In the genomic region with DNA sequence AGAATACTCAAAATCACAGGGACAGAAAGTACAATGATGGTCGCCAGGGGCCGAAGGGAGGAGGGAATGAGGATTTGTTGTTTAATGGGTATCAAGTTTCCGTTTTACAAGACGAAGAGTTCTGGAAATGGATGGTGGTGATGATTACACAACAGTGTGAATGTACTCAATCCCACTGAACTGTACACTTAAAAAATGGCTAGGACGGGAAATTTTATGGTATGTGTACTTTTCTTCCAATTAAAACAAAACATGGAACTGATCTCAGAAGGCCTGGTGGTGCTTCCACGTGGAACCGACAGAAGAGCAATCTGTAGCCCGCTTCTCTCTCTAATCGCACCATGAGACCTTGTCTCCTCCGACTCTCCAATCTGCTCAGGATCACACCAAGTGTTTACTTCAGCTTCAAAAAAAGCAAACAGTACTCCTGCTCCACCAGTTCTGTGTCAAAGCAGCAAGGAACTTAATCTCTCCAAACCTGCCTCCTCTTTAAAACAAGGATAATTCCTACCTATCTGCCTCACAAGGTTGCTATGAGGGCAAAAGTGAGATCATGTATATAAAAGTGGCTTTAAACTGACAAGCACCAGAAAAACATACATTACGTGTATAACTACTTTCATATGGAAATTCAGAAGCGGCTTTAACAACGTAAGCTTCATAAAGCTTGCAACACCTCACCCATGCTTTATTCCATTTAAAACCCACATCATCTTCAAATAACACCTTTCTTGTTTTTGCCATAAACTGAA, we compare ENCODE assay signal across 1 cellular context.
TF ChIP-seq lines count a peak whose summit lies in the region.

No MANE protein-coding gene starts in this region.

TF ChIP-seq in HEK293, 187 proteins besides CTCF, POLR2A, EP300 and RAD21 (continued from another document):
- TF ChIP-seq ZNF654 (tag by site-specific recombination; IDR thresholded peaks at IDR 0.05; ENCODE audit: low read depth) (no peak), ZNF558 (tag by site-specific recombination; IDR thresholded peaks at IDR 0.05) (peak; percentile 32; the same call in 1 of the 2 replicates), ZNF561 (tag by site-specific recombination; IDR thresholded peaks at IDR 0.05; ENCODE audit: borderline replicate concordance) (0 out of 2 replicates have a peak, but pooled peaks have one; percentile 32), WT1 (tag by site-specific recombination; IDR thresholded peaks at IDR 0.05) (peak; percentile 59; the same call in 1 of the 2 replicates), ZNF302 (tag by site-specific recombination; IDR thresholded peaks at IDR 0.05; ENCODE audit: low read depth) (no peak), ZNF138 (tag by site-specific recombination; IDR thresholded peaks at IDR 0.05; ENCODE audit: borderline replicate concordance) (no peak), ZNF391 (tag by site-specific recombination; IDR thresholded peaks at IDR 0.05; ENCODE audit: borderline replicate concordance, low read depth) (no peak), ZNF830 (tag by site-specific recombination; IDR thresholded peaks at IDR 0.05; ENCODE audit: low read depth) (no peak), ZNF10 (tag by site-specific recombination; IDR thresholded peaks at IDR 0.05) (0 out of 2 replicates have a peak, but pooled peaks have one; percentile 43)
- TF ChIP-seq, protein P1, sequence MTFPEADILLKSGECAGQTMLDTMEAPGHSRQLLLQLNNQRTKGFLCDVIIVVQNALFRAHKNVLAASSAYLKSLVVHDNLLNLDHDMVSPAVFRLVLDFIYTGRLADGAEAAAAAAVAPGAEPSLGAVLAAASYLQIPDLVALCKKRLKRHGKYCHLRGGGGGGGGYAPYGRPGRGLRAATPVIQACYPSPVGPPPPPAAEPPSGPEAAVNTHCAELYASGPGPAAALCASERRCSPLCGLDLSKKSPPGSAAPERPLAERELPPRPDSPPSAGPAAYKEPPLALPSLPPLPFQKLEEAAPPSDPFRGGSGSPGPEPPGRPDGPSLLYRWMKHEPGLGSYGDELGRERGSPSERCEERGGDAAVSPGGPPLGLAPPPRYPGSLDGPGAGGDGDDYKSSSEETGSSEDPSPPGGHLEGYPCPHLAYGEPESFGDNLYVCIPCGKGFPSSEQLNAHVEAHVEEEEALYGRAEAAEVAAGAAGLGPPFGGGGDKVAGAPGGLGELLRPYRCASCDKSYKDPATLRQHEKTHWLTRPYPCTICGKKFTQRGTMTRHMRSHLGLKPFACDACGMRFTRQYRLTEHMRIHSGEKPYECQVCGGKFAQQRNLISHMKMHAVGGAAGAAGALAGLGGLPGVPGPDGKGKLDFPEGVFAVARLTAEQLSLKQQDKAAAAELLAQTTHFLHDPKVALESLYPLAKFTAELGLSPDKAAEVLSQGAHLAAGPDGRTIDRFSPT (tag by site-specific recombination; IDR thresholded peaks at IDR 0.05): no peak
